25 cellular contexts compared by ENCODE assay signal in the genomic region with DNA sequence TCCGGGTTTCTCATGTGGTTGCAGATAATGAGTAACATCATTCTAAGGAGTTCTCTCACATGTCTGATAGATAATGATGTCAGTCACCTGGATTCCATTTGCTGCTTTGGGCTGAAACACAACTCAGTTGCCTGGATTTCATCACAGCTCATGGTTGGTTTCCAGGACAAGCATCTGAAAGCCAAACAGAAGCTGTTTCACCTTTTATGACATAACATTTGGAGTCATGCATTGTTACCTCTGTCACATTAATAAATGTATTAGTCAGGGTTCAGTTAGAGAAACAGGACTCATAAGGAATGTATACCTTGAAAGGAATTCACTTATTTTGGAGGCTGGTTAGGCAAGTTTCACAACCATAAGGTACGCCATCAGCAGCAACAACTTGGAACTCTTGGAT.
"Had no signal": no experiment of that assay in that cellular context is flagged by ENCODE, and none has a peak within 500 bp of the region (broad histone marks: within the 10 kb centered on the region; RNA-seq: fewer than 3 reads in every experiment).

No MANE protein-coding gene starts in this region.

- H3K27me3 ChIP-seq: adrenal gland, ovary, right lobe of liver, suprapubic skin, upper lobe of left lung had no signal

- H3K27ac Mint-ChIP-seq: activated CD4-positive, alpha-beta T cell treated with anti-CD3 and anti-CD28 coated beads for 36 hours; activated naive CD4-positive, alpha-beta T cell treated with anti-CD3 and anti-CD28 coated beads, Interleukin-2, amount 50 U/mL, for 72 hours; activated T-helper 1 cell treated with anti-CD3 and anti-CD28 coated beads, Interleukin-12 subunit alpha, Interleukin-12 subunit beta, Interleukin-2, Interleukin-4 antibody, amounts not matched to agents 30 ng/mL and 10 ng/mL and 1 ng/mL, durations not matched to agents 14 hours and 24 hours and 36 hours; dendritic cell treated with granulocyte-macrophage colony-stimulating factor and Interleukin-4, amounts not matched to agents 40 ng/mL and 50 ng/mL, for 4 days; natural killer cell; stimulated activated naive CD8-positive, alpha-beta T cell treated with anti-CD3 and anti-CD28 coated beads, Interleukin-15, Interleukin-2, amounts not matched to agents 100 ng/mL and 50 ng/mL, for 24 hours; T-helper 2 cell treated with Interferon-gamma antibody and Interleukin-4, amounts not matched to agents 5 μg/mL and 100 μg/mL, for 36 hours; WTC11 had no signal

- H3K9me3 Mint-ChIP-seq: activated T-helper 1 cell treated with anti-CD3 and anti-CD28 coated beads, Interleukin-12 subunit alpha, Interleukin-12 subunit beta, Interleukin-2, Interleukin-4 antibody, amounts not matched to agents 30 ng/mL and 10 ng/mL and 1 ng/mL, durations not matched to agents 14 hours and 24 hours and 36 hours; dendritic cell treated with granulocyte-macrophage colony-stimulating factor and Interleukin-4, amounts not matched to agents 40 ng/mL and 50 ng/mL, for 4 days; stimulated activated naive CD8-positive, alpha-beta T cell treated with anti-CD3 and anti-CD28 coated beads, Interleukin-15, Interleukin-2, amounts not matched to agents 100 ng/mL and 50 ng/mL, for 24 hours; T-helper 2 cell treated with Interferon-gamma antibody and Interleukin-4, amounts not matched to agents 5 μg/mL and 100 μg/mL, for 36 hours; WTC11 had no signal

- H3K4me1 ChIP-seq: adrenal gland, right lobe of liver, suprapubic skin, upper lobe of left lung had no signal

- H3K9me3 ChIP-seq: adrenal gland, ovary, right lobe of liver, suprapubic skin, upper lobe of left lung had no signal

- H3K4me3 Mint-ChIP-seq: activated CD4-positive, alpha-beta T cell treated with anti-CD3 and anti-CD28 coated beads for 36 hours; activated T-helper 1 cell treated with anti-CD3 and anti-CD28 coated beads, Interleukin-12 subunit alpha, Interleukin-12 subunit beta, Interleukin-2, Interleukin-4 antibody, amounts not matched to agents 30 ng/mL and 10 ng/mL and 1 ng/mL, durations not matched to agents 14 hours and 24 hours and 36 hours; dendritic cell treated with granulocyte-macrophage colony-stimulating factor and Interleukin-4, amounts not matched to agents 40 ng/mL and 50 ng/mL, for 4 days; natural killer cell; stimulated activated naive CD8-positive, alpha-beta T cell treated with anti-CD3 and anti-CD28 coated beads, Interleukin-15, Interleukin-2, amounts not matched to agents 100 ng/mL and 50 ng/mL, for 24 hours; T-helper 2 cell treated with Interferon-gamma antibody and Interleukin-4, amounts not matched to agents 5 μg/mL and 100 μg/mL, for 36 hours; WTC11 had no signal

- H3K36me3 Mint-ChIP-seq: activated naive CD4-positive, alpha-beta T cell treated with anti-CD3 and anti-CD28 coated beads, Interleukin-2, amount 50 U/mL, for 72 hours; natural killer cell; WTC11 had no signal

- H3K4me3 ChIP-seq: adrenal gland, ovary, right lobe of liver, suprapubic skin, upper lobe of left lung had no signal

- FAIRE-seq: endothelial cell of umbilical vein, kidney, small intestine, TTC549 had no signal

- H3K36me3 ChIP-seq: adrenal gland, ovary, right lobe of liver, suprapubic skin, upper lobe of left lung had no signal

- H3K27ac ChIP-seq: adrenal gland, ovary, right lobe of liver, suprapubic skin, upper lobe of left lung had no signal

- DNase-seq: activated CD4-positive, alpha-beta T cell treated with anti-CD3 and anti-CD28 coated beads for 36 hours; activated CD4-positive, alpha-beta T cell treated with anti-CD3 and anti-CD28 coated beads, Interleukin-2, amount 50 U/mL, for 48 hours; activated gamma-delta T cell treated with Interleukin-2 at 50 U/mL for 16 hours; adrenal gland; effector memory CD4-positive, alpha-beta T cell; foreskin melanocyte; hypothalamus; kidney; mesenchymal stem cell; natural killer cell; ovary; right lobe of liver; small intestine; stimulated activated CD4-positive, alpha-beta T cell treated with anti-CD3 and anti-CD28 coated beads, Interleukin-15, amount 100 ng/mL, for 24 hours; stimulated activated CD4-positive, alpha-beta T cell treated with anti-CD3 and anti-CD28 coated beads, Interleukin-2, amount 100 ng/mL, for 48 hours; upper lobe of left lung had no signal

- H3K4me1 Mint-ChIP-seq: activated CD4-positive, alpha-beta T cell treated with anti-CD3 and anti-CD28 coated beads for 36 hours; natural killer cell had no signal

- H3K27me3 Mint-ChIP-seq: activated CD4-positive, alpha-beta T cell treated with anti-CD3 and anti-CD28 coated beads for 36 hours; dendritic cell treated with granulocyte-macrophage colony-stimulating factor and Interleukin-4, amounts not matched to agents 40 ng/mL and 50 ng/mL, for 4 days; stimulated activated naive CD8-positive, alpha-beta T cell treated with anti-CD3 and anti-CD28 coated beads, Interleukin-15, Interleukin-2, amounts not matched to agents 100 ng/mL and 50 ng/mL, for 24 hours had no signal

- ATAC-seq: activated CD4-positive, alpha-beta T cell treated with anti-CD3 and anti-CD28 coated beads for 36 hours; activated naive CD4-positive, alpha-beta T cell treated with anti-CD3 and anti-CD28 coated beads, Interleukin-2, amount 50 U/mL, for 72 hours; natural killer cell; right lobe of liver; WTC11 had no signal
